In genomic region chr6:144897441-144897921, GRCh38 we compare ENCODE assay signal across 12 cellular contexts.
A peak's percentile ranks its signal among the peaks of the same experiment; 100 is the strongest.
DNase-seq lines count a peak whose midpoint lies in the region; ATAC-seq, FAIRE-seq and TF ChIP-seq lines count a peak whose summit lies in the region.
"Had no signal": no experiment of that assay in that cellular context is flagged by ENCODE, and none has a peak within 500 bp of the region (broad histone marks: within the 10 kb centered on the region; RNA-seq: fewer than 3 reads in every experiment).

No MANE protein-coding gene starts in this region.

- peak overlapping the region; percentile 31; the same call in 1 of the 2 replicates for H3K4me3 ChIP-seq in PC-3 (ENCODE audit: low read length)
- H3K4me3 ChIP-seq in H1 (ENCODE audit: extremely low read depth in 1 of 4, insufficient read depth in 2 of 4, low read depth in 3 of 4, low read length in 4 of 4): no peak overlapping the region
- H3K4me3 ChIP-seq in neuronal stem cell (ENCODE audit: low read length in 2 of 2): no peak overlapping the region
- H3K4me3 ChIP-seq: neural progenitor cell had no signal

- no peaks in the 10 kb centered on the region for H3K4me1 Mint-ChIP-seq in stimulated activated memory B cell treated with anti-CD40 and anti-IgM and Interleukin-4, amounts not matched to agents 10 μg/mL and 1 μg/mL and 100 μg/mL, for 72 hours

- H3K14ac ChIP-seq in H1 (ENCODE audit: insufficient read length): no peak overlapping the region
- H3K14ac ChIP-seq in neuronal stem cell (ENCODE audit: low read length): no peak overlapping the region

- H2BK120ac ChIP-seq in H1 (replicated peaks; ENCODE audit: low read depth, low read length) (no peak overlapping the region), neuronal stem cell (ENCODE audit: low read depth, low read length) (no peak overlapping the region)

- H4K8ac ChIP-seq in H1 (ENCODE audit: extremely low read depth, insufficient read depth, low read length) (no peak overlapping the region), neuronal stem cell (ENCODE audit: low read depth, low read length) (no peak overlapping the region)

- no peaks in the 10 kb centered on the region for H3K9me3 ChIP-seq in PC-3 (ENCODE audit: low read length)
- H3K9me3 ChIP-seq in H1 (ENCODE audit: insufficient read depth in 2 of 2, low read depth in 1 of 2, low read length in 1 of 2): peaks cover 4 to 9% of the 10 kb centered on the region in 2 experiments; a peak in 2 of 4 replicates
- H3K9me3 ChIP-seq in neuronal stem cell (replicated peaks in 1 of 2; ENCODE audit: control insufficient read depth in 2 of 2, insufficient read depth in 1 of 2, low read depth in 1 of 2, low read length in 2 of 2): peaks cover 0 to 3% of the 10 kb centered on the region in 2 donors

- peak; percentile 85 for ATAC-seq in PC-3
- no peak for ATAC-seq in stimulated activated memory B cell treated with anti-CD40 and anti-IgM and Interleukin-4, amounts not matched to agents 10 μg/mL and 1 μg/mL and 100 μg/mL, for 72 hours

- H3K27ac Mint-ChIP-seq in stimulated activated memory B cell treated with anti-CD40 and anti-IgM and Interleukin-4, amounts not matched to agents 10 μg/mL and 1 μg/mL and 100 μg/mL, for 72 hours: no peak overlapping the region
- H3K27ac Mint-ChIP-seq: neural progenitor cell had no signal

- TF ChIP-seq CTCF in PC-3 (conservative IDR thresholded peaks at IDR 0.05; ENCODE audit: low read depth, low read length) (no peak), H1 (IDR thresholded peaks at IDR 0.05; ENCODE audit: control extremely low read depth in 1 of 3, insufficient read depth in 1 of 3, low read depth in 1 of 3, low read length in 3 of 3) (no peak)

- intact Hi-C loops in PC-3 (cut with micrococcal nuclease): loop anchor here (1.0 to 5.0 kb wide), 2 partner anchors 99 to 140 kb away; no protein-coding TSS in a partner anchor

- no peaks in the 10 kb centered on the region for H3K9me2 ChIP-seq in PC-3 (replicated peaks; ENCODE audit: low read length)

- H3K23ac ChIP-seq in H1 (ENCODE audit: insufficient read length) (no peak overlapping the region), neuronal stem cell (ENCODE audit: low read depth, low read length, poor library complexity) (no peak overlapping the region)

- H3K23me2 ChIP-seq in H1 (ENCODE audit: low read depth, low read length): no peaks in the 10 kb centered on the region

- H3K4me1 ChIP-seq in PC-3 (ENCODE audit: insufficient read depth, low read length) (peaks cover 65% of the 10 kb centered on the region), H1 (replicated peaks in 1 of 4; ENCODE audit: control insufficient read depth in 3 of 4, insufficient read depth in 4 of 4, low read length in 3 of 4) (peaks cover 0 to 3% (median 2%) of the 10 kb centered on the region in 4 experiments; a peak in 3 of 7 replicates), neuronal stem cell (ENCODE audit: control insufficient read depth in 2 of 2, insufficient read depth in 1 of 2, low read depth in 1 of 2, low read length in 2 of 2) (peaks cover 0 to 8% of the 10 kb centered on the region in 2 donors)

- H3K36me3 ChIP-seq in PC-3 (ENCODE audit: low read depth, low read length) (no peaks in the 10 kb centered on the region), H1 (ENCODE audit: control insufficient read depth in 2 of 4, insufficient read depth in 4 of 4, low read length in 3 of 4) (no peaks in the 10 kb centered on the region), neuronal stem cell (replicated peaks in 1 of 2; ENCODE audit: control insufficient read depth in 2 of 2, insufficient read depth in 2 of 2, low read length in 2 of 2) (no peaks in the 10 kb centered on the region)
- H3K36me3 ChIP-seq: neural progenitor cell had no signal

- H2AK5ac ChIP-seq in H1 (ENCODE audit: low read depth, low read length) (no peak overlapping the region), neuronal stem cell (ENCODE audit: low read depth, low read length) (no peak overlapping the region)

- H3K4me2 ChIP-seq in PC-3 (ENCODE audit: low read length) (peak overlapping the region; percentile 76), H1 (ENCODE audit: insufficient read depth in 1 of 2, low read depth in 2 of 2, low read length in 2 of 2) (no peak overlapping the region), neuronal stem cell (ENCODE audit: insufficient read depth, low read length, poor library complexity, severe bottlenecking) (no peak overlapping the region)
- H3K4me2 ChIP-seq: neural progenitor cell had no signal

- H2BK5ac ChIP-seq in H1 (ENCODE audit: low read depth, low read length): no peak overlapping the region
- H2BK5ac ChIP-seq in neuronal stem cell (ENCODE audit: low read length): no peak overlapping the region

- peaks cover under 1% of the 10 kb centered on the region for H3K9me3 Mint-ChIP-seq in stimulated activated memory B cell treated with anti-CD40 and anti-IgM and Interleukin-4, amounts not matched to agents 10 μg/mL and 1 μg/mL and 100 μg/mL, for 72 hours

- H3K4me3 Mint-ChIP-seq in stimulated activated memory B cell treated with anti-CD40 and anti-IgM and Interleukin-4, amounts not matched to agents 10 μg/mL and 1 μg/mL and 100 μg/mL, for 72 hours: no peak overlapping the region
- H3K4me3 Mint-ChIP-seq: neural progenitor cell had no signal

- H2BK15ac ChIP-seq in H1 (ENCODE audit: low read length) (no peak overlapping the region), neuronal stem cell (ENCODE audit: low read length) (no peak overlapping the region)

- no peak for FAIRE-seq in H1 (lab: Jason Lieb, UNC)
- FAIRE-seq: colon had no signal

- H2BK20ac ChIP-seq in H1 (ENCODE audit: low read length): peak overlapping the region; percentile 23; the same call in 1 of the 2 replicates

- 71% methylated on average over 4 of the region's 4 CpGs; no CpG with 5 or more reads in 1 of the 2 experiments for WGBS in H1 (ENCODE audit: extremely low coverage in 1 of 2, insufficient coverage in 1 of 2, insufficient read length in 1 of 2, insufficient replicate concordance in 2 of 2, low coverage in 1 of 2, low lambda C conversion rate in 2 of 2, missing lambda C conversion rate in 1 of 2), 2 experiments
- WGBS in neuronal stem cell (ENCODE audit: extremely low coverage in 2 of 2, insufficient read length in 2 of 2, insufficient replicate concordance in 1 of 2), 2 donors: no CpG with 5 or more reads among the region's 4 CpGs

- no TSS peak for BruUV-seq in PC-3 (replicated peaks; lab: Mats Ljungman, UMichigan)

- TF ChIP-seq POLR2A in H1 (IDR thresholded peaks at IDR 0.05; ENCODE audit: control extremely low read depth in 1 of 2, low read depth in 2 of 2, low read length in 2 of 2): no peak

- H3K4ac ChIP-seq in H1 (replicated peaks; ENCODE audit: insufficient read length, low read depth, low read length) (no peak overlapping the region), neuronal stem cell (ENCODE audit: low read length) (no peak overlapping the region)

- POLR2A ChIA-PET in PC-3 (lab: Charles Lee; ENCODE audit: unreplicated experiment) (interaction anchor here (0.9 kb wide), 1 partner anchor 26 kb away, joined by 6 read pairs; no protein-coding TSS in a partner anchor), H1 (lab: Charles Lee; ENCODE audit: partially characterized antibody) (no interaction called here)

- peak overlapping the region; percentile 86 for H3K9ac ChIP-seq in PC-3 (ENCODE audit: low read length)
- no peak overlapping the region for H3K9ac ChIP-seq in H1 (replicated peaks in 1 of 4; ENCODE audit: extremely low read depth in 1 of 4, low read depth in 3 of 4, low read length in 3 of 4)
- H3K9ac ChIP-seq in neuronal stem cell (ENCODE audit: low read depth, low read length, poor library complexity): no peak overlapping the region
- H3K9ac ChIP-seq: neural progenitor cell had no signal

- H3K79me1 ChIP-seq in H1 (ENCODE audit: low read depth, low read length) (no peaks in the 10 kb centered on the region), neuronal stem cell (ENCODE audit: low read depth, low read length) (no peaks in the 10 kb centered on the region)

- H3F3A ChIP-seq in PC-3 (ENCODE audit: low read length, unreplicated experiment): peaks cover 19% of the 10 kb centered on the region

- H4K20me1 ChIP-seq in PC-3 (ENCODE audit: low read length): no peaks in the 10 kb centered on the region
- no peaks in the 10 kb centered on the region for H4K20me1 ChIP-seq in H1 (replicated peaks in 1 of 2; ENCODE audit: control insufficient read depth in 1 of 2, insufficient read depth in 2 of 2, low read length in 2 of 2)

- TF ChIP-seq RAD21 in H1 (IDR thresholded peaks at IDR 0.05 in 1 of 2, conservative IDR thresholded peaks at IDR 0.05 in 1 of 2; ENCODE audit: low read depth in 2 of 2, low read length in 2 of 2): no peak

- peak; percentile 22 for DNase-seq in ELF-1 (ENCODE audit: low read depth, low spot score)
- DNase-seq in PC-3: peak; percentile 94
- DNase-seq in H1 (ENCODE audit: low read depth in 1 of 2, low spot score in 2 of 2): no peak
- no peak for DNase-seq in neuronal stem cell (ENCODE audit: low spot score)
- DNase-seq in NCI-H2107 (lab: John Stamatoyannopoulos, UW): no peak
- DNase-seq in stimulated activated naive CD4-positive, alpha-beta T cell (lab: John Stamatoyannopoulos, UW): no peak
- no peak for DNase-seq in NCI-H1092 (lab: John Stamatoyannopoulos, UW)
- DNase-seq: DMS79, NCI-H446 treated with DMSO at 0.1 percent for 48 hours had no signal

- TF ChIP-seq EP300 in H1 (IDR thresholded peaks at IDR 0.05; ENCODE audit: borderline replicate concordance in 1 of 2, low read depth in 2 of 2, low read length in 2 of 2): no peak

- H2AFZ ChIP-seq in PC-3 (ENCODE audit: low read length): no peak overlapping the region
- H2AFZ ChIP-seq in H1 (ENCODE audit: low read length): no peak overlapping the region
- H2AFZ ChIP-seq in neuronal stem cell (ENCODE audit: low read length): peak overlapping the region; percentile 26
- H2AFZ ChIP-seq: neural progenitor cell had no signal

- H2BK12ac ChIP-seq in H1 (ENCODE audit: low read depth, low read length) (no peak overlapping the region), neuronal stem cell (ENCODE audit: low read length) (no peak overlapping the region)

- H3K27ac ChIP-seq in PC-3 (ENCODE audit: low read length) (peak overlapping the region; percentile 100), H1 (ENCODE audit: low read depth, low read length) (no peak overlapping the region), neuronal stem cell (replicated peaks; ENCODE audit: low read length) (no peak overlapping the region)
- H3K27ac ChIP-seq: neural progenitor cell had no signal

- H3K79me2 ChIP-seq in PC-3 (ENCODE audit: low read length) (no peaks in the 10 kb centered on the region), H1 (ENCODE audit: control insufficient read depth in 1 of 2, insufficient read depth in 2 of 2, low read length in 2 of 2) (no peaks in the 10 kb centered on the region)

- no peak overlapping the region for H4K5ac ChIP-seq in H1 (ENCODE audit: insufficient read length, low read depth, low read length)

- H3K36me3 Mint-ChIP-seq in stimulated activated memory B cell treated with anti-CD40 and anti-IgM and Interleukin-4, amounts not matched to agents 10 μg/mL and 1 μg/mL and 100 μg/mL, for 72 hours: peaks cover 1% of the 10 kb centered on the region
- H3K36me3 Mint-ChIP-seq: neural progenitor cell had no signal

- no peak overlapping the region for H3K56ac ChIP-seq in H1 (replicated peaks; ENCODE audit: insufficient read length, low read depth, low read length)

- H3K27me3 ChIP-seq in PC-3 (ENCODE audit: low read length): no peaks in the 10 kb centered on the region
- peaks cover 0 to 5% (median 1%) of the 10 kb centered on the region in 4 experiments; a peak in 2 of 7 replicates for H3K27me3 ChIP-seq in H1 (replicated peaks in 1 of 4; ENCODE audit: control insufficient read depth in 3 of 4, extremely low read depth in 1 of 4, insufficient read depth in 3 of 4, low read length in 3 of 4)
- no peaks in the 10 kb centered on the region for H3K27me3 ChIP-seq in neuronal stem cell (ENCODE audit: control insufficient read depth in 3 of 3, insufficient read depth in 3 of 3, low read depth in 1 of 3, low read length in 3 of 3)
- H3K27me3 ChIP-seq: neural progenitor cell had no signal

- CTCF ChIA-PET in PC-3 (lab: Charles Lee): interaction anchor here (0.6 kb wide), 1 partner anchor 240 kb away, joined by 3 read pairs; no protein-coding TSS in a partner anchor
- CTCF ChIA-PET in H1 (lab: Charles Lee; ENCODE audit: partially characterized antibody): interaction anchor here (1.4 kb wide), 1 partner anchor 317 kb away, joined by 4 read pairs; no protein-coding TSS in a partner anchor

- H3K18ac ChIP-seq in H1 (ENCODE audit: extremely low read depth, low read length) (no peak overlapping the region), neuronal stem cell (ENCODE audit: low read length) (no peak overlapping the region)

- H4K91ac ChIP-seq in H1 (replicated peaks; ENCODE audit: insufficient read length, low read length) (no peak overlapping the region), neuronal stem cell (ENCODE audit: low read depth, low read length, poor library complexity) (no peak overlapping the region)

- peaks cover 10% of the 10 kb centered on the region for H3K27me3 Mint-ChIP-seq in stimulated activated memory B cell treated with anti-CD40 and anti-IgM and Interleukin-4, amounts not matched to agents 10 μg/mL and 1 μg/mL and 100 μg/mL, for 72 hours

Comparison
In these comparisons a context has a peak if more than half of its experiments do, and no peak if none do; other contexts are left out.
1. DNase-seq: peak in ELF-1 (single experiment) and PC-3 (single experiment); none in H1 (0 of 2), neuronal stem cell (single experiment), NCI-H2107 (single experiment), stimulated activated naive CD4-positive, alpha-beta T cell (0 of 6) and NCI-H1092 (single experiment).